In genomic region chr12:14892726-14893442, GRCh38 we compare ENCODE assay signal across 11 cellular contexts. TPM values are rescaled to one million over a fixed set of nuclear protein-coding genes. Genes with fewer than 3 reads are reported as not detected.
DNase-seq lines count a peak whose midpoint lies in the region; ATAC-seq, FAIRE-seq and TF ChIP-seq lines count a peak whose summit lies in the region.
"Had no signal": no experiment of that assay in that cellular context is flagged by ENCODE, and none has a peak within 500 bp of the region (broad histone marks: within the 10 kb centered on the region; RNA-seq: fewer than 3 reads in every experiment).

No MANE protein-coding gene starts in this region.

- no peaks in the 10 kb centered on the region for H3K36me3 ChIP-seq in GM12878 (ENCODE audit: control insufficient read depth in 2 of 2, insufficient read depth in 2 of 2, low read length in 1 of 2)
- no peaks in the 10 kb centered on the region for H3K36me3 ChIP-seq in suprapubic skin
- H3K36me3 ChIP-seq in naive thymus-derived CD4-positive, alpha-beta T cell (ENCODE audit: control insufficient read depth in 2 of 3, insufficient read depth in 3 of 3, low read length in 3 of 3) = no peaks in the 10 kb centered on the region

- H3K9me3 Mint-ChIP-seq in naive thymus-derived CD4-positive, alpha-beta T cell = peaks cover 0 to under 1% (median 0%) of the 10 kb centered on the region in 11 donors
- H3K9me3 Mint-ChIP-seq: endodermal cell had no signal

- no peak overlapping the region for H2AFZ ChIP-seq in GM12878 (ENCODE audit: control insufficient read depth, low read depth, low read length)

- peak; percentile 74 for ATAC-seq in GM12878
- ATAC-seq in GM18861 (IDR thresholded peaks at IDR 0.05; ENCODE audit: unreplicated experiment) = no peak
- ATAC-seq in naive thymus-derived CD4-positive, alpha-beta T cell = no peak

- peaks cover 0 to 15% (median 0%) of the 10 kb centered on the region in 5 donors for H3K27me3 Mint-ChIP-seq in naive thymus-derived CD4-positive, alpha-beta T cell

- no peak overlapping the region for H3K4me2 ChIP-seq in GM12878 (ENCODE audit: control insufficient read depth, insufficient read depth)

- SMC1A ChIA-PET in GM12878 (lab: Charles Lee; ENCODE audit: uncharacterized antibody, unreplicated experiment) = interaction anchor here (0.7 to 3.4 kb wide), 6 partner anchors 41 to 117 kb away, joined by 3 to 22 read pairs (median 4); partner anchors contain the start of gene ERP27

- no peak overlapping the region for H3K27ac Mint-ChIP-seq in naive thymus-derived CD4-positive, alpha-beta T cell
- H3K27ac Mint-ChIP-seq: endodermal cell had no signal

- TF ChIP-seq EP300 in GM12878 (IDR thresholded peaks at IDR 0.05; ENCODE audit: borderline replicate concordance in 1 of 2, control insufficient read depth in 1 of 2, low read depth in 2 of 2, low read length in 2 of 2) (no peak), suprapubic skin (IDR thresholded peaks at IDR 0.05) (no peak)

- TF ChIP-seq CTCF in GM12878 (IDR thresholded peaks at IDR 0.05 in 2 of 3, conservative IDR thresholded peaks at IDR 0.05 in 1 of 3; ENCODE audit: control insufficient read depth in 2 of 3, extremely low read depth in 1 of 3, insufficient read depth in 1 of 3, low read depth in 3 of 3, low read length in 3 of 3) = peak in 2 of 3 experiments; percentile 19 to 44; a peak in 3 of 6 replicates
- TF ChIP-seq CTCF in suprapubic skin (IDR thresholded peaks at IDR 0.05) = no peak

- CTCF ChIA-PET in GM12878 (lab: Yijun Ruan, JAX) = interaction anchor here (0.8 to 8.5 kb wide), 10 partner anchors 9 to 169 kb away, joined by 3 to 82 read pairs (median 5); no protein-coding TSS in a partner anchor
- CTCF ChIA-PET in naive thymus-derived CD4-positive, alpha-beta T cell (lab: Charles Lee) = interaction anchor here (0.5 to 1.1 kb wide), 3 partner anchors 23 to 147 kb away, joined by 3 to 4 read pairs (median 3); a partner anchor contains a TSS

- POLR2A ChIA-PET in GM12878 (lab: Charles Lee) = interaction anchor here (1.4 kb wide), 1 partner anchor 10 kb away, joined by 4 read pairs; no protein-coding TSS in a partner anchor
- POLR2A ChIA-PET in naive thymus-derived CD4-positive, alpha-beta T cell (lab: Charles Lee) = interaction anchor here (0.7 to 2.3 kb wide), 3 partner anchors 8 to 647 kb away, joined by 3 to 5 read pairs (median 4); no protein-coding TSS in a partner anchor

- H3K9ac ChIP-seq in GM12878 (ENCODE audit: control insufficient read depth, insufficient read depth, low read length) = no peak overlapping the region

- H3K27ac ChIP-seq in GM12878 (ENCODE audit: control insufficient read depth, insufficient read depth) = no peak overlapping the region
- H3K27ac ChIP-seq in layer of hippocampus (ENCODE audit: low read depth, low read length) = peak overlapping the region; percentile 5
- H3K27ac ChIP-seq in suprapubic skin = peak overlapping the region; percentile 81
- no peak overlapping the region for H3K27ac ChIP-seq in naive thymus-derived CD4-positive, alpha-beta T cell (ENCODE audit: low read depth, low read length)

- no peak; the same call in 1 of the 2 replicates for TF ChIP-seq RAD21 in GM12878 (IDR thresholded peaks at IDR 0.05; ENCODE audit: insufficient read depth, low read depth, low read length)

- FAIRE-seq in GM12878 (lab: Jason Lieb, UNC) = no peak

- H3K27me3 ChIP-seq in GM12878 (replicated peaks in 1 of 2; ENCODE audit: control insufficient read depth in 2 of 2, insufficient read depth in 2 of 2, low read length in 1 of 2) (no peaks in the 10 kb centered on the region; a peak in 1 of 4 replicates), layer of hippocampus (ENCODE audit: control insufficient read depth, insufficient read depth, low read length) (no peaks in the 10 kb centered on the region), suprapubic skin (no peaks in the 10 kb centered on the region)
- H3K27me3 ChIP-seq in naive thymus-derived CD4-positive, alpha-beta T cell (ENCODE audit: control insufficient read depth in 2 of 2, insufficient read depth in 2 of 2, low read length in 2 of 2) = no peaks in the 10 kb centered on the region

- intact Hi-C loops in GM12878 (cut with micrococcal nuclease; ENCODE audit: unreplicated experiment) = no loop called here
- intact Hi-C loops in naive thymus-derived CD4-positive, alpha-beta T cell (cut with micrococcal nuclease) = no loop called here

- H3K4me3 ChIP-seq in GM12878 = no peak overlapping the region
- H3K4me3 ChIP-seq in suprapubic skin = no peak overlapping the region
- no peak overlapping the region for H3K4me3 ChIP-seq in naive thymus-derived CD4-positive, alpha-beta T cell (ENCODE audit: low read length)

- no TSS peak for BruUV-seq in GM12878 (replicated peaks; lab: Mats Ljungman, UMichigan)

- TF ChIP-seq POLR2A in GM12878 (IDR thresholded peaks at IDR 0.05; ENCODE audit: low read depth, low read length) (no peak), suprapubic skin (IDR thresholded peaks at IDR 0.05) (no peak)

- H3K4me1 Mint-ChIP-seq in naive thymus-derived CD4-positive, alpha-beta T cell = peaks cover 0 to 4% (median 0%) of the 10 kb centered on the region in 7 donors
- H3K4me1 Mint-ChIP-seq: endodermal cell had no signal

- RAD21 ChIA-PET in GM12878 (lab: Charles Lee; ENCODE audit: unreplicated experiment) = interaction anchor here (0.7 to 1.9 kb wide), 5 partner anchors 38 to 103 kb away, joined by 3 to 7 read pairs (median 4); no protein-coding TSS in a partner anchor

- WGBS in GM12878 (ENCODE audit: insufficient coverage, insufficient replicate concordance, low lambda C conversion rate, missing lambda C conversion rate) = 22% methylated on average over 6 of the region's 6 CpGs
- WGBS in suprapubic skin = 67% methylated on average over 6 of the region's 6 CpGs

- H3K9me3 ChIP-seq in GM12878 (replicated peaks; ENCODE audit: control insufficient read depth, insufficient read depth, low read length) (no peaks in the 10 kb centered on the region), suprapubic skin (no peaks in the 10 kb centered on the region)
- no peaks in the 10 kb centered on the region for H3K9me3 ChIP-seq in naive thymus-derived CD4-positive, alpha-beta T cell (ENCODE audit: control insufficient read depth in 2 of 3, low read length in 3 of 3)

- no peaks in the 10 kb centered on the region for H4K20me1 ChIP-seq in GM12878 (ENCODE audit: control insufficient read depth, insufficient read depth)

- H3K79me2 ChIP-seq in GM12878 (ENCODE audit: control insufficient read depth, insufficient read depth, low read length) = no peaks in the 10 kb centered on the region

- in situ Hi-C loops in GM12878 (cut with MboI) = no loop called here

- H3K36me3 Mint-ChIP-seq in naive thymus-derived CD4-positive, alpha-beta T cell = peaks cover 0 to 8% (median 3%) of the 10 kb centered on the region in 5 donors

- no peak overlapping the region for H3K4me3 Mint-ChIP-seq in naive thymus-derived CD4-positive, alpha-beta T cell
- H3K4me3 Mint-ChIP-seq: endodermal cell had no signal

- H3K4me1 ChIP-seq in GM12878 (ENCODE audit: control insufficient read depth, insufficient read depth, low read length) (no peaks in the 10 kb centered on the region), suprapubic skin (peaks cover 32% of the 10 kb centered on the region)
- no peaks in the 10 kb centered on the region for H3K4me1 ChIP-seq in naive thymus-derived CD4-positive, alpha-beta T cell (ENCODE audit: control insufficient read depth in 2 of 2, insufficient read depth in 2 of 2, low read length in 2 of 2)

- peak; percentile 17 for DNase-seq in HT1080 (ENCODE audit: low read depth)
- no peak for DNase-seq in GM12878 (ENCODE audit: low read depth, low spot score)
- DNase-seq in suprapubic skin (ENCODE audit: low spot score in 2 of 2) = peak in 1 of 2 donors; percentile 73
- no peak for DNase-seq in NCI-H2029 treated with DMSO at 0.1 percent for 48 hours (lab: John Stamatoyannopoulos, UW)
- no peak for DNase-seq in cerebellar nuclear complex (lab: John Stamatoyannopoulos, UW)
- no peak for DNase-seq in naive thymus-derived CD4-positive, alpha-beta T cell
- DNase-seq: endodermal cell, NCI-H774 had no signal

RNA-seq across cellular contexts. Expression of gene MGP, which starts 7.2 kb away (rescaled TPM):
- total RNA-seq in HT1080 (2014; rRNA removed; shearing (Covaris generic)) = 0.23 and 0.90 TPM in 2 replicates
- polyA plus RNA-seq in HT1080 (2015; cell fraction: cytosol; rRNA removed) = 0.11 and 0.14 TPM in 2 replicates
- polyA plus RNA-seq in HT1080 (2015; cell fraction: nucleus; rRNA removed) = 0.15 TPM in 1 of 2 replicates, not detected in the other
- total RNA-seq in GM12878 (2013; cell fraction: nucleolus; rRNA removed) = not detected in 2 replicates
- total RNA-seq in GM12878 (2014; rRNA removed) (not detected in 2 replicates), GM12878 (2014; rRNA removed; fragmentation: Illumina TruSeq; extraction: Trizol) (not detected in 2 replicates), GM12878 (2021) (0.58 and 1.2 TPM in 2 replicates), suprapubic skin (100 to 1,000 TPM in 1 of 4 donors, 10 to 100 TPM in 3; 43.5 to 135 (median 58.3) TPM)
- polyA plus RNA-seq in GM12878 (2011; ENCODE audit: low read depth) = not detected
- polyA plus RNA-seq in GM12878 (2011; rRNA removed) (not detected in 2 replicates), GM12878 (2014; fragmentation: Illumina TruSeq; extraction: Trizol) (not detected in 2 replicates), GM12878 (2014; fragmentation: Nextera tagmentation; extraction: Ambion mirVana) (not detected), GM12878 (2014; rRNA removed) (not detected in 2 replicates), GM12878 (2016; fragmentation: Nextera tagmentation; extraction: Ambion mirVana) (under 1 TPM in 1 of 2 experiments, not detected in 1; 0.21 TPM)
- not detected in 2 replicates for polyA plus RNA-seq in GM12878 (2011; cell fraction: cytosol; rRNA removed)
- 0.07 TPM in 1 of 2 replicates, not detected in the other for polyA plus RNA-seq in GM12878 (2011; cell fraction: nucleus; rRNA removed)
- polyA plus RNA-seq in GM12878 (2012) = not detected in 2 replicates
- not detected in 2 replicates for polyA minus RNA-seq in GM12878 (2011; rRNA and poly(A)+ RNA removed)
- not detected in 2 replicates for polyA minus RNA-seq in GM12878 (2011; cell fraction: cytosol; rRNA and poly(A)+ RNA removed)
- polyA minus RNA-seq in GM12878 (2011; cell fraction: nucleus; rRNA and poly(A)+ RNA removed) = not detected in 2 replicates
- 1 to 10 TPM in 2 of 5 experiments, under 1 TPM in 1, not detected in 2; 0.49 to 4.1 (median 1.7) TPM for total RNA-seq in naive thymus-derived CD4-positive, alpha-beta T cell
- under 1 TPM in 1 of 2 donors, not detected in 1; 0.48 TPM for polyA plus RNA-seq in naive thymus-derived CD4-positive, alpha-beta T cell
- total RNA-seq: activated CD8-positive, alpha-beta memory T cell treated with anti-CD3 and anti-CD28 coated beads for 36 hours; endodermal cell had no signal

RNA-seq across cellular contexts. Expression of gene ERP27, which starts 45.5 kb away (rescaled TPM):
- 0.03 TPM in 1 of 2 replicates, not detected in the other for total RNA-seq in HT1080 (2014; rRNA removed; shearing (Covaris generic))
- polyA plus RNA-seq in HT1080 (2015; cell fraction: cytosol; rRNA removed) = 0.11 TPM in 1 of 2 replicates, not detected in the other
- not detected in 2 replicates for polyA plus RNA-seq in HT1080 (2015; cell fraction: nucleus; rRNA removed)
- 6.5 and 6.7 TPM in 2 replicates for total RNA-seq in GM12878 (2013; cell fraction: nucleolus; rRNA removed)
- 1.0 and 1.6 TPM in 2 replicates for total RNA-seq in GM12878 (2014; rRNA removed)
- total RNA-seq in GM12878 (2014; rRNA removed; fragmentation: Illumina TruSeq; extraction: Trizol) = 1.5 and 1.8 TPM in 2 replicates
- 0.93 and 1.1 TPM in 2 replicates for total RNA-seq in GM12878 (2021)
- 0.96 TPM for polyA plus RNA-seq in GM12878 (2011; ENCODE audit: low read depth)
- polyA plus RNA-seq in GM12878 (2011; rRNA removed) = 2.0 and 2.1 TPM in 2 replicates
- polyA plus RNA-seq in GM12878 (2011; cell fraction: cytosol; rRNA removed) = 0.55 and 0.64 TPM in 2 replicates
- polyA plus RNA-seq in GM12878 (2011; cell fraction: nucleus; rRNA removed) = 2.3 and 2.5 TPM in 2 replicates
- 1.1 and 1.4 TPM in 2 replicates for polyA plus RNA-seq in GM12878 (2012)
- polyA plus RNA-seq in GM12878 (2014; fragmentation: Illumina TruSeq; extraction: Trizol) = 1.5 and 2.4 TPM in 2 replicates
- polyA plus RNA-seq in GM12878 (2014; fragmentation: Nextera tagmentation; extraction: Ambion mirVana) = 1 to 10 TPM in 1 of 2 experiments, under 1 TPM in 1; 0.91 to 1.3 TPM
- polyA plus RNA-seq in GM12878 (2014; rRNA removed) = 0.90 and 1.5 TPM in 2 replicates
- 1 to 10 TPM in 1 of 2 experiments, under 1 TPM in 1; 0.95 to 1.7 TPM for polyA plus RNA-seq in GM12878 (2016; fragmentation: Nextera tagmentation; extraction: Ambion mirVana)
- 2.0 and 2.4 TPM in 2 replicates for polyA minus RNA-seq in GM12878 (2011; rRNA and poly(A)+ RNA removed)
- polyA minus RNA-seq in GM12878 (2011; cell fraction: cytosol; rRNA and poly(A)+ RNA removed) = not detected in 2 replicates
- polyA minus RNA-seq in GM12878 (2011; cell fraction: nucleus; rRNA and poly(A)+ RNA removed) = 3.3 and 7.4 TPM in 2 replicates
- total RNA-seq in suprapubic skin = 1 to 10 TPM in 1 of 4 donors, under 1 TPM in 2, not detected in 1; 0.21 to 2.5 (median 0.91) TPM
- 10 to 100 TPM; 12.6 to 20.3 (median 19.1) TPM for total RNA-seq in naive thymus-derived CD4-positive, alpha-beta T cell
- 1 to 10 TPM; 5.6 to 5.8 TPM for polyA plus RNA-seq in naive thymus-derived CD4-positive, alpha-beta T cell

RNA-seq across cellular contexts. Expression of gene ART4, which starts 49.6 kb away (rescaled TPM):
- total RNA-seq in HT1080 (2014; rRNA removed; shearing (Covaris generic)) = not detected in 2 replicates
- polyA plus RNA-seq in HT1080 (2015; cell fraction: cytosol; rRNA removed) = not detected in 2 replicates
- polyA plus RNA-seq in HT1080 (2015; cell fraction: nucleus; rRNA removed) = not detected in 2 replicates
- not detected in 2 replicates for total RNA-seq in GM12878 (2013; cell fraction: nucleolus; rRNA removed)
- total RNA-seq in GM12878 (2014; rRNA removed) (not detected in 2 replicates), GM12878 (2014; rRNA removed; fragmentation: Illumina TruSeq; extraction: Trizol) (not detected in 2 replicates), GM12878 (2021) (not detected in 2 replicates), suprapubic skin (1 to 10 TPM in 1 of 4 donors, under 1 TPM in 2, not detected in 1; 0.17 to 1.3 (median 0.42) TPM)
- not detected for polyA plus RNA-seq in GM12878 (2011; ENCODE audit: low read depth)
- polyA plus RNA-seq in GM12878 (2011; rRNA removed) (not detected in 2 replicates), GM12878 (2014; fragmentation: Illumina TruSeq; extraction: Trizol) (not detected in 2 replicates), GM12878 (2014; fragmentation: Nextera tagmentation; extraction: Ambion mirVana) (under 1 TPM in 1 of 2 experiments, not detected in 1; 0.02 TPM), GM12878 (2014; rRNA removed) (not detected in 2 replicates), GM12878 (2016; fragmentation: Nextera tagmentation; extraction: Ambion mirVana) (not detected)
- not detected in 2 replicates for polyA plus RNA-seq in GM12878 (2011; cell fraction: cytosol; rRNA removed)
- not detected in 2 replicates for polyA plus RNA-seq in GM12878 (2011; cell fraction: nucleus; rRNA removed)
- not detected in 2 replicates for polyA plus RNA-seq in GM12878 (2012)
- not detected in 2 replicates for polyA minus RNA-seq in GM12878 (2011; rRNA and poly(A)+ RNA removed)
- not detected in 2 replicates for polyA minus RNA-seq in GM12878 (2011; cell fraction: cytosol; rRNA and poly(A)+ RNA removed)
- polyA minus RNA-seq in GM12878 (2011; cell fraction: nucleus; rRNA and poly(A)+ RNA removed) = not detected in 2 replicates
- total RNA-seq in naive thymus-derived CD4-positive, alpha-beta T cell = not detected
- not detected for polyA plus RNA-seq in naive thymus-derived CD4-positive, alpha-beta T cell
- total RNA-seq: activated CD8-positive, alpha-beta memory T cell treated with anti-CD3 and anti-CD28 coated beads for 36 hours; endodermal cell had no signal

Comparison
In these comparisons a context has a peak if more than half of its experiments do, and no peak if none do; other contexts are left out.
1. H3K27ac ChIP-seq: peak in layer of hippocampus (single experiment) and suprapubic skin (single experiment); none in GM12878 (single experiment) and naive thymus-derived CD4-positive, alpha-beta T cell (single experiment).
2. CTCF ChIP-seq: peak in GM12878 (2 of 3); none in suprapubic skin (0 of 2).
3. RNA of gene MGP, which starts 7.2 kb away (total RNA-seq): 43.5 to 135 TPM in suprapubic skin; 0.23 to 0.90 TPM in HT1080, 0.49 to 4.1 TPM in naive thymus-derived CD4-positive, alpha-beta T cell and 0.58 to 1.2 TPM in GM12878; every median in the first group is over 4 times any median in the second.